ENCODE assay signal across 8 cellular contexts in genomic region chr13:102773441-102774209, GRCh38. TPM values are rescaled to one million over a fixed set of nuclear protein-coding genes. Genes with fewer than 3 reads are reported as not detected.
DNase-seq lines count a peak whose midpoint lies in the region; ATAC-seq and TF ChIP-seq lines count a peak whose summit lies in the region.

Gene TEX30, minus strand, starts transcription at chr13:102773786. Its CDS starts 3,760 bp downstream, at chr13:102770026.

- peak within 1 kb of the TSS; percentile 64 to 84 for H3K4me3 ChIP-seq in uterus

- peaks cover 0 to 5% of the 10 kb centered on the region in 2 donors for H3K4me1 ChIP-seq in uterus

- ATAC-seq in GM18498 (IDR thresholded peaks at IDR 0.05; ENCODE audit: unreplicated experiment) (peak; percentile 94), HG02798 (IDR thresholded peaks at IDR 0.05; ENCODE audit: poor library complexity, unreplicated experiment) (peak; percentile 96), left ventricle myocardium superior (peak; percentile 100)

- H3K27ac ChIP-seq in uterus: peak within 1 kb of the TSS; percentile 82 to 84

- peak; percentile 78 for DNase-seq in NCI-H1436 (lab: John Stamatoyannopoulos, UW)
- DNase-seq in T-helper 2 cell: peak; percentile 73 to 95 (median 80)
- peak in 57 of 58 donors; percentile 28 to 88 (median 75) for DNase-seq in anterior cingulate cortex (lab: John Stamatoyannopoulos, UW)
- DNase-seq in left ventricle myocardium superior: peak; percentile 93
- DNase-seq in putamen (ENCODE audit: low spot score): peak; percentile 83
- peak; percentile 70 to 84 for DNase-seq in uterus

- H3K27me3 ChIP-seq in uterus: no peaks in the 10 kb centered on the region

- peak; percentile 82 to 91 for TF ChIP-seq POLR2A in uterus (IDR thresholded peaks at IDR 0.05)

- no peaks in the 10 kb centered on the region for H3K9me3 ChIP-seq in uterus

- peak in 2 of 4 experiments; percentile 11 to 34 for TF ChIP-seq CTCF in uterus (IDR thresholded peaks at IDR 0.05)

- intact Hi-C loops in left ventricle myocardium superior (cut with micrococcal nuclease): no loop called here
- intact Hi-C loops in uterus (cut with DNase I; ENCODE audit: low total_unique reads): no loop called here

- no peaks in the 10 kb centered on the region for H3K36me3 ChIP-seq in uterus

RNA-seq across cellular contexts. Expression of gene TEX30, which starts in this region (rescaled TPM):
- 11.2 TPM for total RNA-seq in left ventricle myocardium superior
- 10 to 100 TPM; 11.2 to 20.5 (median 14.7) TPM for total RNA-seq in uterus

Comparison
In these comparisons a context has a peak if more than half of its experiments do, and no peak if none do; other contexts are left out.
1. Peak in every context shown above with its lines: DNase-seq, ATAC-seq, H3K4me3 ChIP-seq and H3K27ac ChIP-seq.